In the genomic region with DNA sequence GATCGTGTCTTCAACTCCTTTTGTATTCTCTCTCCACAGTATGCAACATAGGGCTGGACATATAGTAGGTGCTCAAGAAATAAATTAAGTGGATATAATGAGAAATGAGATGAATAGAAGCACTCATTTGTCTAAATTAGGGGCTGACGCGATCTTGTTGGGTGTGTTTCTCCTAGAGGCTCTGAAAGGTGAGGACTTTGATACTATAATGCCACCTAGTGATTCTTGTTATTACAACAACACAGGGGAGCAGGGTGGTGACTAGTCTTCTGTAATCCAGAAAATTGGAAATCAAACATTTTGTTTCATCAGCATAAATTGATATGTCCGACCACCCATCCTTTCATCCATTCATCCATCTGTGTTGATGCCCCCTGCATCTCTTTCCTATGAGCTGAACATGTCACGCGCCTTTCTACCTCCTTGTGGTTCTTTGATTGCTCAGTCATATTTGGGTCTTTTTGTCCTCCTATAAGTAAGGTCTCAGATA, we compare ENCODE assay signal across 9 cellular contexts. TPM values are rescaled to one million over a fixed set of nuclear protein-coding genes. Genes with fewer than 3 reads are reported as not detected.
DNase-seq lines count a peak whose midpoint lies in the region; ATAC-seq, FAIRE-seq and TF ChIP-seq lines count a peak whose summit lies in the region.
"Had no signal": no experiment of that assay in that cellular context is flagged by ENCODE, and none has a peak within 500 bp of the region (broad histone marks: within the 10 kb centered on the region; RNA-seq: fewer than 3 reads in every experiment).

No MANE protein-coding gene starts in this region.

- no peak overlapping the region for H2BK15ac ChIP-seq in H1 (ENCODE audit: low read length)

- WGBS in H1 (ENCODE audit: extremely low coverage in 1 of 2, insufficient coverage in 1 of 2, insufficient read length in 1 of 2, insufficient replicate concordance in 2 of 2, low coverage in 1 of 2, low lambda C conversion rate in 2 of 2, missing lambda C conversion rate in 1 of 2), 2 experiments = 41% methylated on average over 6 of the region's 6 CpGs; no CpG with 5 or more reads in 1 of the 2 experiments

- no peak for TF ChIP-seq EP300 in H1 (IDR thresholded peaks at IDR 0.05; ENCODE audit: borderline replicate concordance in 1 of 2, low read depth in 2 of 2, low read length in 2 of 2)

- H3K79me2 ChIP-seq in PC-9 (ENCODE audit: low read depth) = no peaks in the 10 kb centered on the region
- H3K79me2 ChIP-seq in H1 (ENCODE audit: control insufficient read depth in 1 of 2, insufficient read depth in 2 of 2, low read length in 2 of 2) = no peaks in the 10 kb centered on the region

- peak; percentile 84 for FAIRE-seq in H1 (lab: Jason Lieb, UNC)

- peaks cover 3% of the 10 kb centered on the region; the same call in 1 of the 2 replicates for H3K27me3 ChIP-seq in PC-9 (ENCODE audit: insufficient read depth, low read depth)
- peaks cover 5 to 13% (median 10%) of the 10 kb centered on the region in 4 experiments for H3K27me3 ChIP-seq in H1 (replicated peaks in 1 of 4; ENCODE audit: control insufficient read depth in 3 of 4, extremely low read depth in 1 of 4, insufficient read depth in 3 of 4, low read length in 3 of 4)

- H3K14ac ChIP-seq in H1 (ENCODE audit: insufficient read length) = no peak overlapping the region

- H3K9me2 ChIP-seq in PC-9 (ENCODE audit: insufficient read depth) = no peaks in the 10 kb centered on the region

- CTCF ChIA-PET in PC-9 (lab: Charles Lee) = interaction anchor here (0.7 to 2.7 kb wide), 2 partner anchors 59 to 93 kb away, joined by 4 to 10 read pairs; no protein-coding TSS in a partner anchor
- CTCF ChIA-PET in H1 (lab: Charles Lee; ENCODE audit: partially characterized antibody) = interaction anchor here (0.6 to 17.2 kb wide), 34 partner anchors 9 to 599 kb away, joined by 3 to 379 read pairs (median 5); a partner anchor contains a TSS

- no peak overlapping the region for H4K5ac ChIP-seq in H1 (ENCODE audit: insufficient read length, low read depth, low read length)

- peak; percentile 41 for ATAC-seq in GM21447 (IDR thresholded peaks at IDR 0.05; ENCODE audit: unreplicated experiment)

- H3K18ac ChIP-seq in H1 (ENCODE audit: extremely low read depth, low read length) = no peak overlapping the region

- no peak overlapping the region for H2BK20ac ChIP-seq in H1 (ENCODE audit: low read length)

- POLR2A ChIA-PET in PC-9 (lab: Charles Lee; ENCODE audit: unreplicated experiment) = interaction anchor here (0.6 kb wide), 1 partner anchor 11 kb away, joined by 3 read pairs; no protein-coding TSS in a partner anchor
- POLR2A ChIA-PET in H1 (lab: Charles Lee; ENCODE audit: partially characterized antibody) = interaction anchor here (0.9 to 2.0 kb wide), 8 partner anchors 9 to 57 kb away, joined by 3 to 8 read pairs (median 4); a partner anchor contains a TSS

- no peak for TF ChIP-seq POLR2A in H1 (IDR thresholded peaks at IDR 0.05; ENCODE audit: control extremely low read depth in 1 of 2, low read depth in 2 of 2, low read length in 2 of 2)

- TF ChIP-seq RAD21 in H1 (IDR thresholded peaks at IDR 0.05 in 1 of 2, conservative IDR thresholded peaks at IDR 0.05 in 1 of 2; ENCODE audit: low read depth in 2 of 2, low read length in 2 of 2) = peak; percentile 87 to 89

- peaks cover 9% of the 10 kb centered on the region; the same call in 1 of the 2 replicates for H3F3A ChIP-seq in PC-9 (ENCODE audit: insufficient read depth, low read depth)

- H3K4ac ChIP-seq in H1 (replicated peaks; ENCODE audit: insufficient read length, low read depth, low read length) = no peak overlapping the region

- no peak overlapping the region for H2BK120ac ChIP-seq in H1 (replicated peaks; ENCODE audit: low read depth, low read length)

- H3K9me3 ChIP-seq in PC-9 (ENCODE audit: insufficient read depth, low read depth) (no peaks in the 10 kb centered on the region), H1 (ENCODE audit: insufficient read depth in 2 of 2, low read depth in 1 of 2, low read length in 1 of 2) (no peaks in the 10 kb centered on the region)

- H4K91ac ChIP-seq in H1 (replicated peaks; ENCODE audit: insufficient read length, low read length) = no peak overlapping the region

- no peaks in the 10 kb centered on the region for H3K36me3 ChIP-seq in PC-9 (ENCODE audit: low read depth)
- no peaks in the 10 kb centered on the region for H3K36me3 ChIP-seq in H1 (ENCODE audit: control insufficient read depth in 2 of 4, insufficient read depth in 4 of 4, low read length in 3 of 4)

- H4K20me1 ChIP-seq in PC-9 (ENCODE audit: insufficient read depth) (no peaks in the 10 kb centered on the region), H1 (replicated peaks in 1 of 2; ENCODE audit: control insufficient read depth in 1 of 2, insufficient read depth in 2 of 2, low read length in 2 of 2) (no peaks in the 10 kb centered on the region)

- H2AK5ac ChIP-seq in H1 (ENCODE audit: low read depth, low read length) = no peak overlapping the region

- intact Hi-C loops in PC-9 (cut with micrococcal nuclease; ENCODE audit: unreplicated experiment) = loop anchor here (1.0 to 5.0 kb wide), 4 partner anchors 45 to 463 kb away; no protein-coding TSS in a partner anchor

- H3K4me3 ChIP-seq in PC-9 (peak overlapping the region; percentile 40; the same call in 1 of the 2 replicates), H1 (ENCODE audit: extremely low read depth in 1 of 4, insufficient read depth in 2 of 4, low read depth in 3 of 4, low read length in 4 of 4) (no peak overlapping the region)

- peak overlapping the region; percentile 53 for H2AFZ ChIP-seq in PC-9
- 0 out of 2 replicates have a peak overlapping the region, but pooled peaks have one; percentile 13 for H2AFZ ChIP-seq in H1 (ENCODE audit: low read length)

- peak overlapping the region; percentile 76; the same call in 1 of the 2 replicates for H2BK12ac ChIP-seq in H1 (ENCODE audit: low read depth, low read length)

- no TSS peak for BruUV-seq in PC-9 (replicated peaks; lab: Mats Ljungman, UMichigan)

- H4K8ac ChIP-seq in H1 (ENCODE audit: extremely low read depth, insufficient read depth, low read length) = no peak overlapping the region

- TF ChIP-seq CTCF in PC-9 (conservative IDR thresholded peaks at IDR 0.05) = peak; percentile 67
- peak in 2 of 3 experiments; percentile 50 to 80; a peak in 3 of 4 replicates for TF ChIP-seq CTCF in H1 (IDR thresholded peaks at IDR 0.05; ENCODE audit: control extremely low read depth in 1 of 3, insufficient read depth in 1 of 3, low read depth in 1 of 3, low read length in 3 of 3)

- H3K23ac ChIP-seq in H1 (ENCODE audit: insufficient read length) = no peak overlapping the region

- H3K4me1 ChIP-seq in PC-9 (replicated peaks; ENCODE audit: insufficient read depth) (peaks cover 30% of the 10 kb centered on the region), H1 (replicated peaks in 1 of 4; ENCODE audit: control insufficient read depth in 3 of 4, insufficient read depth in 4 of 4, low read length in 3 of 4) (peaks cover 0 to 9% (median 1%) of the 10 kb centered on the region in 4 experiments; a peak in 2 of 7 replicates)

- peaks cover 7% of the 10 kb centered on the region; the same call in 1 of the 2 replicates for H3K23me2 ChIP-seq in H1 (ENCODE audit: low read depth, low read length)

- DNase-seq in NCI-H1092 treated with DMSO at 0.1 percent for 48 hours (lab: John Stamatoyannopoulos, UW) (peak; percentile 40), NCI-H1092 (lab: John Stamatoyannopoulos, UW) (no peak), HT-29 (ENCODE audit: low spot score) (peak; percentile 72), PC-9 (peak in 1 of 2 experiments; percentile 58), H1 (ENCODE audit: low read depth in 1 of 2, low spot score in 2 of 2) (no peak), midbrain (lab: John Stamatoyannopoulos, UW) (peak; percentile 55)
- no peak for DNase-seq in stimulated activated CD4-positive, alpha-beta T cell treated with anti-CD3 and anti-CD28 coated beads, Interleukin-15, amount 100 ng/mL, for 24 hours

- no peak overlapping the region for H2BK5ac ChIP-seq in H1 (ENCODE audit: low read depth, low read length)

- H3K79me1 ChIP-seq in H1 (ENCODE audit: low read depth, low read length) = no peaks in the 10 kb centered on the region

- H3K9ac ChIP-seq in H1 (replicated peaks in 1 of 4; ENCODE audit: extremely low read depth in 1 of 4, low read depth in 3 of 4, low read length in 3 of 4) = no peak overlapping the region

- H3K56ac ChIP-seq in H1 (replicated peaks; ENCODE audit: insufficient read length, low read depth, low read length) = no peak overlapping the region

- peak overlapping the region; percentile 83 for H3K27ac ChIP-seq in PC-9
- H3K27ac ChIP-seq in H1 (ENCODE audit: low read depth, low read length) = no peak overlapping the region

- H3K4me2 ChIP-seq in PC-9 (peak overlapping the region; percentile 71), H1 (ENCODE audit: insufficient read depth in 1 of 2, low read depth in 2 of 2, low read length in 2 of 2) (peak overlapping the region in 1 of 2 experiments; percentile 8; a peak in 1 of 4 replicates)

TF ChIP-seq in H1, 55 proteins besides CTCF, POLR2A, EP300 and RAD21 (continues in another document):
- TF ChIP-seq POLR2AphosphoS5 (IDR thresholded peaks at IDR 0.05; ENCODE audit: low read depth, low read length) = no peak
- TF ChIP-seq, protein P1, sequence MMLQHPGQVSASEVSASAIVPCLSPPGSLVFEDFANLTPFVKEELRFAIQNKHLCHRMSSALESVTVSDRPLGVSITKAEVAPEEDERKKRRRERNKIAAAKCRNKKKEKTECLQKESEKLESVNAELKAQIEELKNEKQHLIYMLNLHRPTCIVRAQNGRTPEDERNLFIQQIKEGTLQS (IDR thresholded peaks at IDR 0.05; ENCODE audit: insufficient read depth, low read depth, low read length) = no peak

RNA-seq across cellular contexts. Expression of a gene that starts 3.4 kb away (rescaled TPM):
- total RNA-seq in HT-29 (2014; rRNA removed; shearing (Covaris generic)) = 0.03 TPM in 1 of 2 replicates, not detected in the other
- 0.15 and 0.31 TPM in 2 replicates for total RNA-seq in PC-9 (2021)
- total RNA-seq in H1 (2021; fragmentation: NEBNext Ultra II Directional; extraction: Animal tissue kit (Norgen Biotek cat#: 25700)) = 0.71 and 1.1 TPM in 2 replicates
- polyA plus RNA-seq in H1 (2011; rRNA removed) = 0.09 and 0.32 TPM in 2 replicates
- 0.67 TPM for polyA plus RNA-seq in H1 (2011; cell fraction: cytosol; rRNA removed)
- polyA plus RNA-seq in H1 (2011; cell fraction: nucleus; rRNA removed) = 0.66 TPM
- polyA plus RNA-seq in H1 (2012, experiment 1 of 2) = 0.97 to 1.5 TPM (median 1.3 TPM) in 4 replicates
- 0.16 TPM for polyA plus RNA-seq in H1 (2012, experiment 2 of 2)
- polyA plus RNA-seq in H1 (2013, experiment 1 of 2) = 0.63 TPM
- polyA plus RNA-seq in H1 (2013, experiment 2 of 2) = 0.68 TPM
- 0.35 and 0.80 TPM in 2 replicates for polyA minus RNA-seq in H1 (2011; rRNA and poly(A)+ RNA removed)
- 1.5 TPM for polyA minus RNA-seq in H1 (2011; cell fraction: cytosol; rRNA and poly(A)+ RNA removed)
- 2.1 TPM for polyA minus RNA-seq in H1 (2011; cell fraction: nucleus; rRNA and poly(A)+ RNA removed)
- polyA plus RNA-seq: CD8-positive, alpha-beta memory T cell had no signal

RNA-seq across cellular contexts. Expression of a gene that starts 11.9 kb away (rescaled TPM):
- 1.9 and 2.4 TPM in 2 replicates for total RNA-seq in HT-29 (2014; rRNA removed; shearing (Covaris generic))
- 6.7 and 8.5 TPM in 2 replicates for total RNA-seq in PC-9 (2021)
- 16.9 and 17.1 TPM in 2 replicates for total RNA-seq in H1 (2021; fragmentation: NEBNext Ultra II Directional; extraction: Animal tissue kit (Norgen Biotek cat#: 25700))
- polyA plus RNA-seq in H1 (2011; rRNA removed) = 15.2 and 15.3 TPM in 2 replicates
- 11.4 TPM for polyA plus RNA-seq in H1 (2011; cell fraction: cytosol; rRNA removed)
- polyA plus RNA-seq in H1 (2011; cell fraction: nucleus; rRNA removed) = 17.8 TPM
- polyA plus RNA-seq in H1 (2012, experiment 1 of 2) = 13.9 to 16.3 TPM (median 15.0 TPM) in 4 replicates
- 12.2 TPM for polyA plus RNA-seq in H1 (2012, experiment 2 of 2)
- 20.7 TPM for polyA plus RNA-seq in H1 (2013, experiment 1 of 2)
- 21.2 TPM for polyA plus RNA-seq in H1 (2013, experiment 2 of 2)
- 20.2 and 21.4 TPM in 2 replicates for polyA minus RNA-seq in H1 (2011; rRNA and poly(A)+ RNA removed)
- polyA minus RNA-seq in H1 (2011; cell fraction: cytosol; rRNA and poly(A)+ RNA removed) = 8.9 TPM
- polyA minus RNA-seq in H1 (2011; cell fraction: nucleus; rRNA and poly(A)+ RNA removed) = 23.5 TPM

Comparison
In these comparisons a context has a peak if more than half of its experiments do, and no peak if none do; other contexts are left out.
1. DNase-seq: peak in NCI-H1092 treated with DMSO at 0.1 percent for 48 hours (single experiment), HT-29 (single experiment) and midbrain (single experiment); none in NCI-H1092 (single experiment), H1 (0 of 2) and stimulated activated CD4-positive, alpha-beta T cell treated with anti-CD3 and anti-CD28 coated beads, Interleukin-15, amount 100 ng/mL, for 24 hours (single experiment).